ENCODE assay signal across 8 cellular contexts in the genomic region with DNA sequence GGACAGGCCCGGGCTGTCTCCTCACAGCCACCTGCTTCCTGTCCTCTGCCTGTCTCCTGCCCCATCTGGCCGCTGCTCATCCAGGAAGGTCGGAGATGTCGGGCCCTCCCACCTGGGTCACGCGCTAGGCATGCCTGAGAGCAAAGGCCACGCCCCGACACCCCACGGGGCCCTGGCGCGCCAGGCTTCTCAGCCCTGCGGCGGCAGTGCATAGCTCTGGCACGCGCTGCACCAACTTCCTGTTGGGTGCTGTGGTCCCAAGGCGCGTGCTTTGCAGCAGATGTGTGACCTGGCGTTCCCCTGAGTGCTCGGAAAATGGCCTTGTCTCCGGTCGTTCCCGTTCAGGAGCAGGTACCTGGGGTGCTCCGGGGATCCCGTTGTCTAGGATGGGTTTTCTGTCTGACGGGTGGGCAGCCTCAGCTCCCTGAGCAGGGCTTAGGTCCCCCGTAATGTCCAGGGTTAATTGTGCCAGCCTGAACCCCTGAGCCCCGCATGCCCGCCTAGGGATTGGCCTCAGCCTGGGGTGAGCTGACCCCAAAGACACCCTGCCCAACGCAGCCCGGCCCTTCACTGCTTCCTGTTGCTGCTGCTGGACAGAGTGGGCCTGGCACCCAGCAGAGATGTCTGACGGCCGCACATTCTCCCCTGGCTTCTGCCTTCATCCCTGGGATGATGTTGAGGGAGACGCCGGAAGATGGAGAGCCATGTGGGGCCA. TPM values are rescaled to one million over a fixed set of nuclear protein-coding genes. Genes with fewer than 3 reads are reported as not detected.
DNase-seq lines count a peak whose midpoint lies in the region; ATAC-seq and TF ChIP-seq lines count a peak whose summit lies in the region.

No MANE protein-coding gene starts in this region.

- no peak for TF ChIP-seq CTCF in activated B cell treated with CpG ODN at 0.5 μM for 24 hours (IDR thresholded peaks at IDR 0.05)

- POLR2A ChIA-PET in activated B cell treated with CpG ODN at 0.5 μM for 24 hours (lab: Charles Lee): interaction anchor here (0.6 to 4.1 kb wide), 8 partner anchors 11 to 759 kb away, joined by 3 to 73 read pairs (median 4); a partner anchor contains a TSS

- peak; percentile 74 for DNase-seq in NCI-H1694 (lab: John Stamatoyannopoulos, UW)
- peak; percentile 87 for DNase-seq in activated B cell treated with CpG ODN at 0.5 μM for 24 hours
- peak; percentile 82 to 91 for DNase-seq in central memory CD8-positive, alpha-beta T cell (ENCODE audit: low spot score in 2 of 2)
- DNase-seq in mesenteric fat pad (ENCODE audit: low spot score): peak; percentile 94
- peak; percentile 88 to 94 for DNase-seq in stimulated activated CD8-positive, alpha-beta memory T cell treated with anti-CD3 and anti-CD28 coated beads, Interleukin-7, amount 100 ng/mL, for 48 hours (ENCODE audit: extremely low read depth in 1 of 2, low read depth in 1 of 2)
- DNase-seq in cerebellar cortex (ENCODE audit: low spot score): no peak

- peak overlapping the region; percentile 90 for H3K27ac Mint-ChIP-seq in activated B cell treated with CpG ODN at 0.5 μM for 24 hours
- H3K27ac Mint-ChIP-seq in central memory CD8-positive, alpha-beta T cell (ENCODE audit: low read depth): peak overlapping the region; percentile 94

- intact Hi-C loops in activated B cell treated with CpG ODN at 0.5 μM for 24 hours (cut with micrococcal nuclease): loop anchor here (1.0 to 5.0 kb wide), 5 partner anchors 13 to 761 kb away; a partner anchor contains a TSS

- H3K27me3 Mint-ChIP-seq in activated B cell treated with CpG ODN at 0.5 μM for 24 hours: no peaks in the 10 kb centered on the region
- no peaks in the 10 kb centered on the region for H3K27me3 Mint-ChIP-seq in central memory CD8-positive, alpha-beta T cell

- peaks cover 71% of the 10 kb centered on the region for H3K4me1 Mint-ChIP-seq in activated B cell treated with CpG ODN at 0.5 μM for 24 hours
- H3K4me1 Mint-ChIP-seq in central memory CD8-positive, alpha-beta T cell: peaks cover 60% of the 10 kb centered on the region

- H3K4me3 Mint-ChIP-seq in activated B cell treated with CpG ODN at 0.5 μM for 24 hours: peak overlapping the region; percentile 86
- peak overlapping the region; percentile 92 for H3K4me3 Mint-ChIP-seq in central memory CD8-positive, alpha-beta T cell

- CTCF ChIA-PET in activated B cell treated with CpG ODN at 0.5 μM for 24 hours (lab: Charles Lee): interaction anchor here (1.1 kb wide), 1 partner anchor 32 kb away, joined by 3 read pairs; no protein-coding TSS in a partner anchor

- no peaks in the 10 kb centered on the region for H3K9me3 Mint-ChIP-seq in activated B cell treated with CpG ODN at 0.5 μM for 24 hours
- no peaks in the 10 kb centered on the region for H3K9me3 Mint-ChIP-seq in central memory CD8-positive, alpha-beta T cell

- ATAC-seq in GM18511 (IDR thresholded peaks at IDR 0.05; ENCODE audit: unreplicated experiment): peak; percentile 80
- ATAC-seq in HG02798 (IDR thresholded peaks at IDR 0.05; ENCODE audit: poor library complexity, unreplicated experiment): peak; percentile 89
- ATAC-seq in activated B cell treated with CpG ODN at 0.5 μM for 24 hours (ENCODE audit: low read depth): peak; percentile 84
- ATAC-seq in central memory CD8-positive, alpha-beta T cell (replicated peaks; ENCODE audit: extremely low read depth, poor library complexity, severe bottlenecking): peak; percentile 85

- peaks cover 14% of the 10 kb centered on the region for H3K36me3 Mint-ChIP-seq in activated B cell treated with CpG ODN at 0.5 μM for 24 hours (ENCODE audit: low read depth)
- peaks cover 28% of the 10 kb centered on the region for H3K36me3 Mint-ChIP-seq in central memory CD8-positive, alpha-beta T cell (ENCODE audit: insufficient read depth)

RNA-seq across cellular contexts. Expression of a gene that starts 19.4 kb away (rescaled TPM):
- 101 and 121 TPM in 2 replicates for total RNA-seq in activated B cell treated with CpG ODN at 0.5 μM for 24 hours
- 29.0 TPM for total RNA-seq in mesenteric fat pad

RNA-seq across cellular contexts. Expression of a gene that starts 34.0 kb away (rescaled TPM):
- total RNA-seq in activated B cell treated with CpG ODN at 0.5 μM for 24 hours (6.2 and 8.0 TPM in 2 replicates), mesenteric fat pad (37.6 TPM)
